Comparison of ENCODE assay signal across 20 cellular contexts in the genomic region with DNA sequence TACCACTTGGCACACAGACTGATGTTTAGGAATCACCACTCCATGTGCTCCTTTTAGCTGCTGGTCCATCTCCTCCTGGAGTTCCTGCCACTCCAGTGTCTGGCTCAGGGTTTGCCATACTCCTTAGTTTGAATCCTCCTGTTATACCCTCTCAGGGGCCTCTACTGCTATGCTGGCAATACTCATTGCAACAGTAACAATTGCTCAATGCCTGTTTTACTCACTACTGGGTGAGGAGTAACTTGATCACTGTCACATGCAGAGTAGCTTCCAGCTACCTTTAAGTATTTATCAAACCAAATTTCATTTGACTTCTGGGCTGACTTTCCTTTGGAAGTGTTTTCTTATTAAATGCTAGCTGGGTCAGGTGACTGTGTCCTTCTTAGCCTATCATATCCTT.
DNase-seq lines count a peak whose midpoint lies in the region; ATAC-seq and TF ChIP-seq lines count a peak whose summit lies in the region.
"Had no signal": no experiment of that assay in that cellular context is flagged by ENCODE, and none has a peak within 500 bp of the region (broad histone marks: within the 10 kb centered on the region; RNA-seq: fewer than 3 reads in every experiment).

No MANE protein-coding gene starts in this region.

- no peaks in the 10 kb centered on the region for H3K9me3 Mint-ChIP-seq in HFFc6
- H3K9me3 Mint-ChIP-seq: activated CD4-positive, alpha-beta T cell treated with anti-CD3 and anti-CD28 coated beads, Interleukin-2, amount 10 ng/mL, durations not matched to agents 7 days and 5 days; activated naive CD8-positive, alpha-beta T cell treated with anti-CD3 and anti-CD28 coated beads for 36 hours; CD8-positive, alpha-beta T cell; stimulated activated naive CD8-positive, alpha-beta T cell treated with anti-CD3 and anti-CD28 coated beads, Interleukin-15, Interleukin-2, amounts not matched to agents 100 ng/mL and 50 ng/mL, for 24 hours had no signal

- H3K9me3 ChIP-seq in RWPE2 (ENCODE audit: severe bottlenecking): no peaks in the 10 kb centered on the region
- H3K9me3 ChIP-seq: ovary, Peyer's patch had no signal

- H3K36me3 Mint-ChIP-seq in HFFc6 (ENCODE audit: low read depth): no peaks in the 10 kb centered on the region
- H3K36me3 Mint-ChIP-seq: activated naive CD8-positive, alpha-beta T cell treated with anti-CD3 and anti-CD28 coated beads for 36 hours; CD8-positive, alpha-beta T cell had no signal

- no peaks in the 10 kb centered on the region for H3K36me3 ChIP-seq in RWPE2 (ENCODE audit: low read depth)
- H3K36me3 ChIP-seq: ovary, Peyer's patch had no signal

- no peak overlapping the region for H3K4me3 ChIP-seq in RWPE2 (ENCODE audit: severe bottlenecking)
- H3K4me3 ChIP-seq in skeletal muscle cell (ENCODE audit: low read depth, low read length): no peak overlapping the region
- H3K4me3 ChIP-seq: ovary, Peyer's patch, smooth muscle cell had no signal

- H3K27me3 ChIP-seq in RWPE2 (ENCODE audit: insufficient read depth, poor library complexity, severe bottlenecking): no peaks in the 10 kb centered on the region
- H3K27me3 ChIP-seq: ovary, Peyer's patch had no signal

- no peaks in the 10 kb centered on the region for H3K4me1 ChIP-seq in RWPE2 (ENCODE audit: insufficient read depth, poor library complexity, severe bottlenecking)
- H3K4me1 ChIP-seq: Peyer's patch had no signal

- no peak overlapping the region for H3K4me3 Mint-ChIP-seq in HFFc6
- H3K4me3 Mint-ChIP-seq: activated CD4-positive, alpha-beta T cell treated with anti-CD3 and anti-CD28 coated beads, Interleukin-2, amount 10 ng/mL, durations not matched to agents 7 days and 5 days; activated naive CD8-positive, alpha-beta T cell treated with anti-CD3 and anti-CD28 coated beads for 36 hours; CD8-positive, alpha-beta T cell; stimulated activated naive CD8-positive, alpha-beta T cell treated with anti-CD3 and anti-CD28 coated beads, Interleukin-15, Interleukin-2, amounts not matched to agents 100 ng/mL and 50 ng/mL, for 24 hours had no signal

- H3K27me3 Mint-ChIP-seq in HFFc6 (ENCODE audit: insufficient read depth): peaks cover 8% of the 10 kb centered on the region
- H3K27me3 Mint-ChIP-seq: activated CD4-positive, alpha-beta T cell treated with anti-CD3 and anti-CD28 coated beads, Interleukin-2, amount 10 ng/mL, durations not matched to agents 7 days and 5 days had no signal

- peaks cover 19% of the 10 kb centered on the region for H3K4me1 Mint-ChIP-seq in HFFc6 (ENCODE audit: low read depth)
- H3K4me1 Mint-ChIP-seq: activated CD4-positive, alpha-beta T cell treated with anti-CD3 and anti-CD28 coated beads, Interleukin-2, amount 10 ng/mL, durations not matched to agents 7 days and 5 days; activated naive CD8-positive, alpha-beta T cell treated with anti-CD3 and anti-CD28 coated beads for 36 hours had no signal

- TF ChIP-seq CTCF in HFFc6 (IDR thresholded peaks at IDR 0.05): no peak
- no peak for TF ChIP-seq CTCF in RWPE2 (IDR thresholded peaks at IDR 0.05; ENCODE audit: poor library complexity, severe bottlenecking)

- H3K27ac Mint-ChIP-seq in HFFc6: no peak overlapping the region
- H3K27ac Mint-ChIP-seq: activated CD4-positive, alpha-beta T cell treated with anti-CD3 and anti-CD28 coated beads, Interleukin-2, amount 10 ng/mL, durations not matched to agents 7 days and 5 days; activated naive CD8-positive, alpha-beta T cell treated with anti-CD3 and anti-CD28 coated beads for 36 hours; CD8-positive, alpha-beta T cell; stimulated activated naive CD8-positive, alpha-beta T cell treated with anti-CD3 and anti-CD28 coated beads, Interleukin-15, Interleukin-2, amounts not matched to agents 100 ng/mL and 50 ng/mL, for 24 hours had no signal

- ATAC-seq in RWPE2 (ENCODE audit: low read depth): peak; percentile 70
- ATAC-seq in GM18870 (IDR thresholded peaks at IDR 0.05; ENCODE audit: unreplicated experiment): no peak
- ATAC-seq in GM21786 (IDR thresholded peaks at IDR 0.05; ENCODE audit: unreplicated experiment): no peak
- ATAC-seq: CD8-positive, alpha-beta T cell had no signal

- H3K27ac ChIP-seq in RWPE2 (ENCODE audit: poor library complexity, severe bottlenecking): no peak overlapping the region
- H3K27ac ChIP-seq: ovary, Peyer's patch had no signal

- DNase-seq in HFFc6: peak; percentile 48
- no peak for DNase-seq in RWPE2 (ENCODE audit: low spot score)
- DNase-seq in fibroblast of peridontal ligament (ENCODE audit: extremely low read depth): peak; percentile 82
- peak; percentile 67 for DNase-seq in skeletal muscle cell (ENCODE audit: low read depth)
- no peak for DNase-seq in epidermal melanocyte (ENCODE audit: insufficient read length, low spot score)
- DNase-seq: activated CD4-positive, alpha-beta T cell treated with anti-CD3 and anti-CD28 coated beads, Interleukin-2, amount 10 ng/mL, durations not matched to agents 7 days and 5 days; activated naive CD8-positive, alpha-beta T cell treated with anti-CD3 and anti-CD28 coated beads for 36 hours; activated T-cell treated with anti-CD3 and anti-CD28 coated beads, Interleukin-2, amount 50 U/mL, for 1 hour; CD8-positive, alpha-beta T cell; EL; hippocampal formation; Karpas-422; NCI-H1694 treated with DMSO at 0.1 percent for 48 hours; NCI-H510A treated with DMSO at 0.1 percent for 48 hours; ovary; Peyer's patch had no signal

Comparison
In these comparisons a context has a peak if more than half of its experiments do, and no peak if none do; other contexts are left out.
1. DNase-seq: peak in HFFc6 (single experiment), fibroblast of peridontal ligament (single experiment) and skeletal muscle cell (single experiment); none in RWPE2 (single experiment) and epidermal melanocyte (single experiment).